Comparison of ENCODE assay signal across 14 cellular contexts in the genomic region with DNA sequence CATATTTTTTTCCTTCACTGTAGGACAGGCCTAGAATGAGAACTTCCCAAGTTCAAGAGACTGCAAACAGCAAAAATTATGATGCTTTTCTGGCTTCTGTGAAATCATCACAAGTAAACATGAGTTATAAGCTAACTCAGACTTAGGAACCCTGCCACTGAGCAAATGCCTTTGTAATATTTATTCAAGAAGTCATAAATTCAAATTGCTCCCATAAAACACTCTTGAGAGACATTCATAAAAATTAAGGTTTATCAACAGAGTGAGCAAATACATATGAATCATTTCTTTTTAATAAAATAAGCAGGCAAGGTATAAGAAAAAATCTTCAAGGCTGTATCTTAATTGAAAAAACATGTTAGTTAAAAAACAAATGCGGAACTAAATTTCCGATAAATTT.
"Had no signal": no experiment of that assay in that cellular context is flagged by ENCODE, and none has a peak within 500 bp of the region (broad histone marks: within the 10 kb centered on the region; RNA-seq: fewer than 3 reads in every experiment).

No MANE protein-coding gene starts in this region.

- H3K36me3 ChIP-seq: brain microvascular endothelial cell, neural progenitor cell, thoracic aorta had no signal

- FAIRE-seq: islet of Langerhans had no signal

- H3K4me3 Mint-ChIP-seq: neural progenitor cell; stimulated activated naive CD8-positive, alpha-beta T cell treated with anti-CD3 and anti-CD28 coated beads, Interleukin-15, amount 100 ng/mL, for 72 hours had no signal

- H3K9me3 Mint-ChIP-seq: stimulated activated naive CD8-positive, alpha-beta T cell treated with anti-CD3 and anti-CD28 coated beads, Interleukin-15, amount 100 ng/mL, for 72 hours had no signal

- DNase-seq: activated naive CD4-positive, alpha-beta T cell treated with anti-CD3 and anti-CD28 coated beads, Interleukin-2, amount 50 U/mL, for 16 hours; brain microvascular endothelial cell; cerebellar nuclear complex; foreskin keratinocyte; left ventricle myocardium inferior; mesendoderm; retina; stimulated activated CD4-positive, alpha-beta T cell treated with anti-CD3 and anti-CD28 coated beads, Interleukin-15, amount 100 ng/mL, for 24 hours; stimulated activated CD4-positive, alpha-beta T cell treated with anti-CD3 and anti-CD28 coated beads, Interleukin-4, amount 100 ng/mL, for 4 hours; stimulated activated naive CD8-positive, alpha-beta T cell treated with anti-CD3 and anti-CD28 coated beads, Interleukin-15, amount 100 ng/mL, for 72 hours had no signal

- H3K4me2 ChIP-seq: neural progenitor cell had no signal

- H3K27ac Mint-ChIP-seq: neural progenitor cell; stimulated activated naive CD8-positive, alpha-beta T cell treated with anti-CD3 and anti-CD28 coated beads, Interleukin-15, amount 100 ng/mL, for 72 hours had no signal

- H3K79me2 ChIP-seq: parathyroid adenoma had no signal

- H3K27me3 ChIP-seq: brain microvascular endothelial cell, foreskin keratinocyte, neural progenitor cell had no signal

- H3K36me3 Mint-ChIP-seq: neural progenitor cell had no signal

- H3K27me3 Mint-ChIP-seq: stimulated activated naive CD8-positive, alpha-beta T cell treated with anti-CD3 and anti-CD28 coated beads, Interleukin-15, amount 100 ng/mL, for 72 hours had no signal

- H2AFZ ChIP-seq: neural progenitor cell, parathyroid adenoma had no signal

- H3K4me1 Mint-ChIP-seq: neural progenitor cell; stimulated activated naive CD8-positive, alpha-beta T cell treated with anti-CD3 and anti-CD28 coated beads, Interleukin-15, amount 100 ng/mL, for 72 hours had no signal

- H3K9me3 ChIP-seq: thoracic aorta had no signal

- H3K4me3 ChIP-seq: left ventricle myocardium inferior, neural progenitor cell, thoracic aorta had no signal

- H3K4me1 ChIP-seq: foreskin keratinocyte, neural progenitor cell, parathyroid adenoma had no signal

- H3K27ac ChIP-seq: brain microvascular endothelial cell, foreskin keratinocyte, left ventricle myocardium inferior, neural progenitor cell, parathyroid adenoma, thoracic aorta had no signal

- H3K9ac ChIP-seq: neural progenitor cell, parathyroid adenoma had no signal
